Comparison of ENCODE assay signal across 1 cellular context in the genomic region with DNA sequence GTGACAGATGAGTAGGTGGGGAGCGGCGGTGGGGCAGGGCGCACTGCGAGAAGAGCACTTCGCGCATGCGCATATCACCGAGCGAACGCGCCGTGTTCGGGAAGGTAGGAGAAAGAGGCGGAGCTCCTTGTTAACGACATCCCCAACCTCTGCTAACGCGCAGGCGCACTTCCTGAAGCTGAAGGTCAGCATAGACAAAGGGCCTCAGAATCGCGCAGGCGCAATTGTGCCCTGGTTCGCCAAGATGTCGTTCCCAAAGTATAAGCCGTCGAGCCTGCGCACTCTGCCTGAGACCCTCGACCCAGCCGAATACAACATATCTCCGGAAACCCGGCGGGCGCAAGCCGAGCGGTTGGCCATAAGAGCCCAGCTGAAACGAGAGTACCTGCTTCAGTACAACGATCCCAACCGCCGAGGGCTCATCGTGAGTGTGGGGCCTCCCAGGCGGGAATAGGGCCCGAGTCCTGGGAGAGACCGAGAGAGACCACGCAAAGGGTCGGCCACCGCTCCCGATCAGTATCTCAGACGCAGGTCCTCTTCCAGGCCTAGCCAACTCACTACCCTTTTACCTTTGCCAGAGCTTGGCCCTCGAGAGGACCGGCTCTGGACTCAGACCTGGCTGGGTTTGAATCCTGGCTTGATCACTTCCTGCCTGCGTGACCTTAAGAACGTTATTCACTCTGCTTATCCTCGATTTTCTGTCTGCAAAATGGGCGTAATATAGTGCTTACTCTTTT.
A peak's percentile ranks its signal among the peaks of the same experiment; 100 is the strongest.
TF ChIP-seq lines count a peak whose summit lies in the region.

A gene (plus strand): TSS at position 221 of the 737 bp plus-strand sequence. CDS start 24 bp downstream, at position 245.

TF ChIP-seq in HepG2, 621 proteins besides CTCF, POLR2A, EP300 and RAD21 (continued from another document and continues in another):
- TF ChIP-seq, protein P1, sequence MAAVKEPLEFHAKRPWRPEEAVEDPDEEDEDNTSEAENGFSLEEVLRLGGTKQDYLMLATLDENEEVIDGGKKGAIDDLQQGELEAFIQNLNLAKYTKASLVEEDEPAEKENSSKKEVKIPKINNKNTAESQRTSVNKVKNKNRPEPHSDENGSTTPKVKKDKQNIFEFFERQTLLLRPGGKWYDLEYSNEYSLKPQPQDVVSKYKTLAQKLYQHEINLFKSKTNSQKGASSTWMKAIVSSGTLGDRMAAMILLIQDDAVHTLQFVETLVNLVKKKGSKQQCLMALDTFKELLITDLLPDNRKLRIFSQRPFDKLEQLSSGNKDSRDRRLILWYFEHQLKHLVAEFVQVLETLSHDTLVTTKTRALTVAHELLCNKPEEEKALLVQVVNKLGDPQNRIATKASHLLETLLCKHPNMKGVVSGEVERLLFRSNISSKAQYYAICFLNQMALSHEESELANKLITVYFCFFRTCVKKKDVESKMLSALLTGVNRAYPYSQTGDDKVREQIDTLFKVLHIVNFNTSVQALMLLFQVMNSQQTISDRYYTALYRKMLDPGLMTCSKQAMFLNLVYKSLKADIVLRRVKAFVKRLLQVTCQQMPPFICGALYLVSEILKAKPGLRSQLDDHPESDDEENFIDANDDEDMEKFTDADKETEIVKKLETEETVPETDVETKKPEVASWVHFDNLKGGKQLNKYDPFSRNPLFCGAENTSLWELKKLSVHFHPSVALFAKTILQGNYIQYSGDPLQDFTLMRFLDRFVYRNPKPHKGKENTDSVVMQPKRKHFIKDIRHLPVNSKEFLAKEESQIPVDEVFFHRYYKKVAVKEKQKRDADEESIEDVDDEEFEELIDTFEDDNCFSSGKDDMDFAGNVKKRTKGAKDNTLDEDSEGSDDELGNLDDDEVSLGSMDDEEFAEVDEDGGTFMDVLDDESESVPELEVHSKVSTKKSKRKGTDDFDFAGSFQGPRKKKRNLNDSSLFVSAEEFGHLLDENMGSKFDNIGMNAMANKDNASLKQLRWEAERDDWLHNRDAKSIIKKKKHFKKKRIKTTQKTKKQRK (IDR thresholded peaks at IDR 0.05; ENCODE audit: low read length): no peak
- TF ChIP-seq ZNF230 (CRISPR knock-in tag; IDR thresholded peaks at IDR 0.05): peak; percentile 83; the same call in 1 of the 2 replicates
- no peak for TF ChIP-seq PAWR (CRISPR knock-in tag; IDR thresholded peaks at IDR 0.05; ENCODE audit: borderline replicate concordance)
- TF ChIP-seq, protein P2, sequence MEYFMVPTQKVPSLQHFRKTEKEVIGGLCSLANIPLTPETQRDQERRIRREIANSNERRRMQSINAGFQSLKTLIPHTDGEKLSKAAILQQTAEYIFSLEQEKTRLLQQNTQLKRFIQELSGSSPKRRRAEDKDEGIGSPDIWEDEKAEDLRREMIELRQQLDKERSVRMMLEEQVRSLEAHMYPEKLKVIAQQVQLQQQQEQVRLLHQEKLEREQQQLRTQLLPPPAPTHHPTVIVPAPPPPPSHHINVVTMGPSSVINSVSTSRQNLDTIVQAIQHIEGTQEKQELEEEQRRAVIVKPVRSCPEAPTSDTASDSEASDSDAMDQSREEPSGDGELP (IDR thresholded peaks at IDR 0.05; ENCODE audit: borderline replicate concordance, low read depth): no peak
- no peak for TF ChIP-seq ZBTB42 (CRISPR knock-in tag; IDR thresholded peaks at IDR 0.05)
- 0 out of 2 replicates have a peak, but pooled peaks have one; percentile 75 for TF ChIP-seq SMAD1 (CRISPR knock-in tag; IDR thresholded peaks at IDR 0.05; ENCODE audit: borderline replicate concordance, low read depth)
- no peak for TF ChIP-seq CBX2 (IDR thresholded peaks at IDR 0.05; ENCODE audit: low read depth, low read length)
- no peak for TF ChIP-seq CBX2 (CRISPR knock-in tag; IDR thresholded peaks at IDR 0.05; ENCODE audit: low read depth)
- no peak for TF ChIP-seq KDM6A (CRISPR knock-in tag; IDR thresholded peaks at IDR 0.05; ENCODE audit: low read depth)
- peak; percentile 22; the same call in 1 of the 2 replicates for TF ChIP-seq SIN3A (IDR thresholded peaks at IDR 0.05; ENCODE audit: borderline replicate concordance, low read depth, low read length)
- TF ChIP-seq ZNF3 (CRISPR knock-in tag; IDR thresholded peaks at IDR 0.05): peak; percentile 89
- TF ChIP-seq ZBTB3 (CRISPR knock-in tag; IDR thresholded peaks at IDR 0.05; ENCODE audit: borderline replicate concordance, low read depth): no peak
- TF ChIP-seq CC2D1A (CRISPR knock-in tag; IDR thresholded peaks at IDR 0.05): peak; percentile 87; the same call in 1 of the 2 replicates
- no peak for TF ChIP-seq ZFP62 (CRISPR knock-in tag; IDR thresholded peaks at IDR 0.05)
- TF ChIP-seq SMC3 (IDR thresholded peaks at IDR 0.05; ENCODE audit: low read length): no peak
- TF ChIP-seq, protein P3, sequence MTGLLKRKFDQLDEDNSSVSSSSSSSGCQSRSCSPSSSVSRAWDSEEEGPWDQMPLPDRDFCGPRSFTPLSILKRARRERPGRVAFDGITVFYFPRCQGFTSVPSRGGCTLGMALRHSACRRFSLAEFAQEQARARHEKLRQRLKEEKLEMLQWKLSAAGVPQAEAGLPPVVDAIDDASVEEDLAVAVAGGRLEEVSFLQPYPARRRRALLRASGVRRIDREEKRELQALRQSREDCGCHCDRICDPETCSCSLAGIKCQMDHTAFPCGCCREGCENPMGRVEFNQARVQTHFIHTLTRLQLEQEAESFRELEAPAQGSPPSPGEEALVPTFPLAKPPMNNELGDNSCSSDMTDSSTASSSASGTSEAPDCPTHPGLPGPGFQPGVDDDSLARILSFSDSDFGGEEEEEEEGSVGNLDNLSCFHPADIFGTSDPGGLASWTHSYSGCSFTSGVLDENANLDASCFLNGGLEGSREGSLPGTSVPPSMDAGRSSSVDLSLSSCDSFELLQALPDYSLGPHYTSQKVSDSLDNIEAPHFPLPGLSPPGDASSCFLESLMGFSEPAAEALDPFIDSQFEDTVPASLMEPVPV (CRISPR knock-in tag; IDR thresholded peaks at IDR 0.05): peak; percentile 48; the same call in 1 of the 2 replicates
- TF ChIP-seq TBP (CRISPR knock-in tag; IDR thresholded peaks at IDR 0.05): no peak
- TF ChIP-seq ZNF672 (CRISPR knock-in tag; IDR thresholded peaks at IDR 0.05): no peak
- TF ChIP-seq ZNF746 (CRISPR knock-in tag; IDR thresholded peaks at IDR 0.05): no peak
- TF ChIP-seq ZSCAN31 (CRISPR knock-in tag; IDR thresholded peaks at IDR 0.05; ENCODE audit: low read depth): peak; percentile 60; the same call in 1 of the 2 replicates
- TF ChIP-seq GLI4 (CRISPR knock-in tag; IDR thresholded peaks at IDR 0.05; ENCODE audit: borderline replicate concordance): 0 out of 2 replicates have a peak, but pooled peaks have one; percentile 59
- TF ChIP-seq NCOA1 (CRISPR knock-in tag; IDR thresholded peaks at IDR 0.05): no peak
- 0 out of 2 replicates have a peak, but pooled peaks have one; percentile 72 for TF ChIP-seq ZNF136 (CRISPR knock-in tag; IDR thresholded peaks at IDR 0.05; ENCODE audit: low read depth)
- no peak for TF ChIP-seq ZFP37 (CRISPR knock-in tag; IDR thresholded peaks at IDR 0.05; ENCODE audit: borderline replicate concordance)
- TF ChIP-seq CEBPB (IDR thresholded peaks at IDR 0.05; ENCODE audit: borderline replicate concordance, low read depth, low read length): no peak
- no peak for TF ChIP-seq PRPF4 (IDR thresholded peaks at IDR 0.05; ENCODE audit: low read depth, low read length, poor library complexity, severe bottlenecking)
- peak; percentile 46; the same call in 1 of the 2 replicates for TF ChIP-seq ARNTL (CRISPR knock-in tag; IDR thresholded peaks at IDR 0.05)
- TF ChIP-seq ZNF7 (CRISPR knock-in tag; IDR thresholded peaks at IDR 0.05): no peak
- TF ChIP-seq ZNF12 (CRISPR knock-in tag; IDR thresholded peaks at IDR 0.05): no peak
- TF ChIP-seq NR2F2 (IDR thresholded peaks at IDR 0.05; ENCODE audit: borderline replicate concordance, low read depth): no peak; the same call in 1 of the 2 replicates
- TF ChIP-seq, protein P4, sequence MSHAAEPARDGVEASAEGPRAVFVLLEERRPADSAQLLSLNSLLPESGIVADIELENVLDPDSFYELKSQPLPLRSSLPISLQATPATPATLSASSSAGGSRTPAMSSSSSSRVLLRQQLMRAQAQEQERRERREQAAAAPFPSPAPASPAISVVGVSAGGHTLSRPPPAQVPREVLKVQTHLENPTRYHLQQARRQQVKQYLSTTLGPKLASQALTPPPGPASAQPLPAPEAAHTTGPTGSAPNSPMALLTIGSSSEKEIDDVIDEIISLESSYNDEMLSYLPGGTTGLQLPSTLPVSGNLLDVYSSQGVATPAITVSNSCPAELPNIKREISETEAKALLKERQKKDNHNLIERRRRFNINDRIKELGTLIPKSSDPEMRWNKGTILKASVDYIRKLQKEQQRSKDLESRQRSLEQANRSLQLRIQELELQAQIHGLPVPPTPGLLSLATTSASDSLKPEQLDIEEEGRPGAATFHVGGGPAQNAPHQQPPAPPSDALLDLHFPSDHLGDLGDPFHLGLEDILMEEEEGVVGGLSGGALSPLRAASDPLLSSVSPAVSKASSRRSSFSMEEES (CRISPR knock-in tag; IDR thresholded peaks at IDR 0.05): no peak
- peak; percentile 55; the same call in 1 of the 2 replicates for TF ChIP-seq NFKB2 (CRISPR knock-in tag; IDR thresholded peaks at IDR 0.05; ENCODE audit: borderline replicate concordance)
- TF ChIP-seq TBX2 (CRISPR knock-in tag; IDR thresholded peaks at IDR 0.05; ENCODE audit: borderline replicate concordance): peak; percentile 78
- TF ChIP-seq MTF1 (CRISPR knock-in tag; IDR thresholded peaks at IDR 0.05): no peak
- no peak for TF ChIP-seq PHF5A (CRISPR knock-in tag; IDR thresholded peaks at IDR 0.05; ENCODE audit: low read depth, unreplicated experiment)
- TF ChIP-seq ETV5 (CRISPR knock-in tag; IDR thresholded peaks at IDR 0.05; ENCODE audit: borderline replicate concordance): peak; percentile 8; the same call in 1 of the 2 replicates
- TF ChIP-seq, protein P5, sequence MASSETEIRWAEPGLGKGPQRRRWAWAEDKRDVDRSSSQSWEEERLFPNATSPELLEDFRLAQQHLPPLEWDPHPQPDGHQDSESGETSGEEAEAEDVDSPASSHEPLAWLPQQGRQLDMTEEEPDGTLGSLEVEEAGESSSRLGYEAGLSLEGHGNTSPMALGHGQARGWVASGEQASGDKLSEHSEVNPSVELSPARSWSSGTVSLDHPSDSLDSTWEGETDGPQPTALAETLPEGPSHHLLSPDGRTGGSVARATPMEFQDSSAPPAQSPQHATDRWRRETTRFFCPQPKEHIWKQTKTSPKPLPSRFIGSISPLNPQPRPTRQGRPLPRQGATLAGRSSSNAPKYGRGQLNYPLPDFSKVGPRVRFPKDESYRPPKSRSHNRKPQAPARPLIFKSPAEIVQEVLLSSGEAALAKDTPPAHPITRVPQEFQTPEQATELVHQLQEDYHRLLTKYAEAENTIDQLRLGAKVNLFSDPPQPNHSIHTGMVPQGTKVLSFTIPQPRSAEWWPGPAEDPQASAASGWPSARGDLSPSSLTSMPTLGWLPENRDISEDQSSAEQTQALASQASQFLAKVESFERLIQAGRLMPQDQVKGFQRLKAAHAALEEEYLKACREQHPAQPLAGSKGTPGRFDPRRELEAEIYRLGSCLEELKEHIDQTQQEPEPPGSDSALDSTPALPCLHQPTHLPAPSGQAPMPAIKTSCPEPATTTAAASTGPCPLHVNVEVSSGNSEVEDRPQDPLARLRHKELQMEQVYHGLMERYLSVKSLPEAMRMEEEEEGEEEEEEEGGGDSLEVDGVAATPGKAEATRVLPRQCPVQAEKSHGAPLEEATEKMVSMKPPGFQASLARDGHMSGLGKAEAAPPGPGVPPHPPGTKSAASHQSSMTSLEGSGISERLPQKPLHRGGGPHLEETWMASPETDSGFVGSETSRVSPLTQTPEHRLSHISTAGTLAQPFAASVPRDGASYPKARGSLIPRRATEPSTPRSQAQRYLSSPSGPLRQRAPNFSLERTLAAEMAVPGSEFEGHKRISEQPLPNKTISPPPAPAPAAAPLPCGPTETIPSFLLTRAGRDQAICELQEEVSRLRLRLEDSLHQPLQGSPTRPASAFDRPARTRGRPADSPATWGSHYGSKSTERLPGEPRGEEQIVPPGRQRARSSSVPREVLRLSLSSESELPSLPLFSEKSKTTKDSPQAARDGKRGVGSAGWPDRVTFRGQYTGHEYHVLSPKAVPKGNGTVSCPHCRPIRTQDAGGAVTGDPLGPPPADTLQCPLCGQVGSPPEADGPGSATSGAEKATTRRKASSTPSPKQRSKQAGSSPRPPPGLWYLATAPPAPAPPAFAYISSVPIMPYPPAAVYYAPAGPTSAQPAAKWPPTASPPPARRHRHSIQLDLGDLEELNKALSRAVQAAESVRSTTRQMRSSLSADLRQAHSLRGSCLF (CRISPR knock-in tag; IDR thresholded peaks at IDR 0.05; ENCODE audit: borderline replicate concordance): no peak
- no peak; the same call in 1 of the 2 replicates for TF ChIP-seq MED1 (CRISPR knock-in tag; IDR thresholded peaks at IDR 0.05)
- no peak for TF ChIP-seq ZFP36 (IDR thresholded peaks at IDR 0.05; ENCODE audit: borderline replicate concordance, low read depth, low read length, partially characterized antibody)
- TF ChIP-seq MTF2 (CRISPR knock-in tag; IDR thresholded peaks at IDR 0.05; ENCODE audit: borderline replicate concordance): no peak
- TF ChIP-seq ZNF501 (CRISPR knock-in tag; IDR thresholded peaks at IDR 0.05): peak; percentile 80
- TF ChIP-seq SKI (IDR thresholded peaks at IDR 0.05; ENCODE audit: partially characterized antibody): no peak
- no peak for TF ChIP-seq SIX1 (CRISPR knock-in tag; IDR thresholded peaks at IDR 0.05; ENCODE audit: borderline replicate concordance)
- 0 out of 2 replicates have a peak, but pooled peaks have one; percentile 34 for TF ChIP-seq ZNF441 (CRISPR knock-in tag; IDR thresholded peaks at IDR 0.05; ENCODE audit: borderline replicate concordance)
- peak; percentile 66 for TF ChIP-seq ERF (CRISPR knock-in tag; IDR thresholded peaks at IDR 0.05)
- no peak for TF ChIP-seq MIXL1 (CRISPR knock-in tag; IDR thresholded peaks at IDR 0.05)
- no peak for TF ChIP-seq NFE2L2 (IDR thresholded peaks at IDR 0.05; ENCODE audit: low read length)
- TF ChIP-seq ZNF484 (CRISPR knock-in tag; IDR thresholded peaks at IDR 0.05; ENCODE audit: borderline replicate concordance, low read depth): no peak
- TF ChIP-seq, protein P6, sequence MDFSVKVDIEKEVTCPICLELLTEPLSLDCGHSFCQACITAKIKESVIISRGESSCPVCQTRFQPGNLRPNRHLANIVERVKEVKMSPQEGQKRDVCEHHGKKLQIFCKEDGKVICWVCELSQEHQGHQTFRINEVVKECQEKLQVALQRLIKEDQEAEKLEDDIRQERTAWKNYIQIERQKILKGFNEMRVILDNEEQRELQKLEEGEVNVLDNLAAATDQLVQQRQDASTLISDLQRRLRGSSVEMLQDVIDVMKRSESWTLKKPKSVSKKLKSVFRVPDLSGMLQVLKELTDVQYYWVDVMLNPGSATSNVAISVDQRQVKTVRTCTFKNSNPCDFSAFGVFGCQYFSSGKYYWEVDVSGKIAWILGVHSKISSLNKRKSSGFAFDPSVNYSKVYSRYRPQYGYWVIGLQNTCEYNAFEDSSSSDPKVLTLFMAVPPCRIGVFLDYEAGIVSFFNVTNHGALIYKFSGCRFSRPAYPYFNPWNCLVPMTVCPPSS (IDR thresholded peaks at IDR 0.05): no peak
- TF ChIP-seq RBM39 (IDR thresholded peaks at IDR 0.05; ENCODE audit: low read depth, low read length, poor library complexity, severe bottlenecking): peak; percentile 37
